Comparison of ENCODE assay signal across 29 cellular contexts in the genomic region with DNA sequence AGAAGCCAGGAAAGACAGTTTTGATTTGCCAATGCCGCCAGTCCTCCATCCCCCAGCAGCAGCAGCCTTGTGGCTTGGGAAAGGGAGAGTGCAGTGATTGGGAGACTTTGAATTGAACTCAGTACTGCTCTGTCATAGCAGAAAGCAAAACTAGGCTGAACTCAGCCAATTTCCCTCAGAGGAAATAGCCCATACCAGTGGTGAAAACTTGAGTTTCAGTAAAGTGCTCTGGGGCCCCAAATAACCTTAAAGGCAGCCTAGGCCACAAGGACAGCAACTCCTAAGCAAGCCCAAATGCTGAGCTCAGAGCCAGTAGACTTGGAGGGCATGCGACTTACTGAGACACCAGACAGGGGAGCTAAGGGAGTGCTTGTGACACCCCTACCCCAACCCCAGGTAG. TPM values are rescaled to one million over a fixed set of nuclear protein-coding genes. Genes with fewer than 3 reads are reported as not detected.
DNase-seq lines count a peak whose midpoint lies in the region; ATAC-seq, FAIRE-seq and TF ChIP-seq lines count a peak whose summit lies in the region.
"Had no signal": no experiment of that assay in that cellular context is flagged by ENCODE, and none has a peak within 500 bp of the region (broad histone marks: within the 10 kb centered on the region; RNA-seq: fewer than 3 reads in every experiment).

No MANE protein-coding gene starts in this region.

- no peak for TF ChIP-seq EP300 in GM12878 (IDR thresholded peaks at IDR 0.05; ENCODE audit: borderline replicate concordance in 1 of 2, control insufficient read depth in 1 of 2, low read depth in 2 of 2, low read length in 2 of 2)

- DNase-seq in GM12878 (ENCODE audit: low read depth, low spot score) (no peak), globus pallidus (ENCODE audit: low spot score) (no peak), A172 (ENCODE audit: low spot score) (no peak), NCI-H2227 (lab: John Stamatoyannopoulos, UW; ENCODE audit: unreplicated experiment) (no peak), pancreas (no peak)
- DNase-seq: activated CD4-positive, CD25-positive, alpha-beta regulatory T cell treated with anti-CD3 and anti-CD28 coated beads, Interleukin-2, amount 50 U/mL, for 72 hours; activated CD8-positive, alpha-beta memory T cell treated with anti-CD3 and anti-CD28 coated beads for 24 hours; activated naive CD4-positive, alpha-beta T cell treated with anti-CD3 and anti-CD28 coated beads, Interleukin-2, amount 50 U/mL, for 16 hours; activated T-cell treated with anti-CD3 and anti-CD28 coated beads, Interleukin-2, amount 50 U/mL, for 4 hours; CD4-positive, alpha-beta T cell; erythroblast; GDM1; hypothalamus; lower lobe of right lung; NCI-H1417 treated with DMSO at 0.1 percent for 48 hours; NCI-H526; stimulated activated CD4-positive, alpha-beta T cell treated with anti-CD3 and anti-CD28 coated beads, Interleukin-4, amount 100 ng/mL, for 24 hours; T1000; upper lobe of right lung had no signal

- CTCF ChIA-PET in GM12878 (lab: Yijun Ruan, JAX), result no interaction called here

- WGBS in GM12878 (ENCODE audit: insufficient coverage, insufficient replicate concordance, low lambda C conversion rate, missing lambda C conversion rate), result 34% methylated on average over 2 of the region's 2 CpGs
- WGBS in pancreas, 2 donors, result 90 to 97% methylated on average over 2 of the region's 2 CpGs

- TF ChIP-seq CTCF in GM12878 (IDR thresholded peaks at IDR 0.05 in 2 of 3, conservative IDR thresholded peaks at IDR 0.05 in 1 of 3; ENCODE audit: control insufficient read depth in 2 of 3, extremely low read depth in 1 of 3, insufficient read depth in 1 of 3, low read depth in 3 of 3, low read length in 3 of 3) (no peak), pancreas (IDR thresholded peaks at IDR 0.05) (no peak)

- H3K36me3 ChIP-seq in GM12878 (ENCODE audit: control insufficient read depth in 2 of 2, insufficient read depth in 2 of 2, low read length in 1 of 2) (no peaks in the 10 kb centered on the region), pancreas (no peaks in the 10 kb centered on the region)
- H3K36me3 ChIP-seq: ascending aorta, HAP-1, lower lobe of right lung, neutrophil, upper lobe of right lung had no signal

- intact Hi-C loops in GM12878 (cut with micrococcal nuclease; ENCODE audit: unreplicated experiment) (no loop called here), pancreas (cut with DNase I) (no loop called here)

- in situ Hi-C loops in GM12878 (cut with MboI), result no loop called here

- H3K9me3 ChIP-seq in GM12878 (replicated peaks; ENCODE audit: control insufficient read depth, insufficient read depth, low read length) (peaks cover 6% of the 10 kb centered on the region; the same call in 2 of the 3 replicates), pancreas (no peaks in the 10 kb centered on the region)
- H3K9me3 ChIP-seq: ascending aorta, lower lobe of right lung, neutrophil, upper lobe of right lung had no signal

- H3K4me1 ChIP-seq in GM12878 (ENCODE audit: control insufficient read depth, insufficient read depth, low read length) (peaks cover 3% of the 10 kb centered on the region; the same call in 1 of the 2 replicates), pancreas (no peaks in the 10 kb centered on the region)
- H3K4me1 ChIP-seq: ascending aorta had no signal

- no peak overlapping the region for H3K9ac ChIP-seq in GM12878 (ENCODE audit: control insufficient read depth, insufficient read depth, low read length)

- SMC1A ChIA-PET in GM12878 (lab: Charles Lee; ENCODE audit: uncharacterized antibody, unreplicated experiment), result no interaction called here

- BruUV-seq in GM12878 (replicated peaks; lab: Mats Ljungman, UMichigan), result no TSS peak

- H3K4me2 ChIP-seq in GM12878 (ENCODE audit: control insufficient read depth, insufficient read depth), result no peak overlapping the region
- H3K4me2 ChIP-seq: smooth muscle cell had no signal

- H3K27me3 ChIP-seq in GM12878 (replicated peaks in 1 of 2; ENCODE audit: control insufficient read depth in 2 of 2, insufficient read depth in 2 of 2, low read length in 1 of 2) (peaks cover 14 to 16% of the 10 kb centered on the region in 2 experiments), pancreas (no peaks in the 10 kb centered on the region)

- TF ChIP-seq RAD21 in GM12878 (IDR thresholded peaks at IDR 0.05; ENCODE audit: insufficient read depth, low read depth, low read length), result no peak

- TF ChIP-seq POLR2A in GM12878 (IDR thresholded peaks at IDR 0.05; ENCODE audit: low read depth, low read length), result no peak

- RAD21 ChIA-PET in GM12878 (lab: Charles Lee; ENCODE audit: unreplicated experiment), result no interaction called here

- H3K4me3 ChIP-seq in GM12878, result no peak overlapping the region
- no peak overlapping the region for H3K4me3 ChIP-seq in pancreas
- H3K4me3 ChIP-seq: ascending aorta, HAP-1, lower lobe of right lung, smooth muscle cell, upper lobe of right lung had no signal

- H3K27ac ChIP-seq in GM12878 (ENCODE audit: control insufficient read depth, insufficient read depth) (no peak overlapping the region), pancreas (no peak overlapping the region)
- H3K27ac ChIP-seq: ascending aorta, lower lobe of right lung, neutrophil, upper lobe of right lung had no signal

- H3K79me2 ChIP-seq in GM12878 (ENCODE audit: control insufficient read depth, insufficient read depth, low read length), result no peaks in the 10 kb centered on the region

- no peaks in the 10 kb centered on the region for H4K20me1 ChIP-seq in GM12878 (ENCODE audit: control insufficient read depth, insufficient read depth)

- ATAC-seq in GM18870 (IDR thresholded peaks at IDR 0.05; ENCODE audit: unreplicated experiment), result peak; percentile 80
- peak; percentile 68 for ATAC-seq in GM21717 (IDR thresholded peaks at IDR 0.05; ENCODE audit: unreplicated experiment)
- ATAC-seq in HG03039 (IDR thresholded peaks at IDR 0.05; ENCODE audit: unreplicated experiment), result peak; percentile 60
- no peak; the same call in 2 of the 3 replicates for ATAC-seq in GM12878
- no peak for ATAC-seq in pancreas
- ATAC-seq: activated T-cell treated with anti-CD3 and anti-CD28 coated beads, Interleukin-2, amount 50 U/mL, for 4 hours; lower lobe of right lung; upper lobe of right lung had no signal

- FAIRE-seq in GM12878 (lab: Jason Lieb, UNC) (peak; percentile 13), pancreas (lab: Jason Lieb, UNC) (no peak)
- FAIRE-seq: frontal cortex, GM12892, islet of Langerhans had no signal

- POLR2A ChIA-PET in GM12878 (lab: Charles Lee), result no interaction called here

- no peak overlapping the region for H2AFZ ChIP-seq in GM12878 (ENCODE audit: control insufficient read depth, low read depth, low read length)

TF ChIP-seq in GM12878, 131 proteins besides CTCF, POLR2A, EP300 and RAD21 (continues in another document):
- no peak for TF ChIP-seq SMARCA5 (IDR thresholded peaks at IDR 0.05)
- no peak for TF ChIP-seq BCL3 (IDR thresholded peaks at IDR 0.05; ENCODE audit: borderline replicate concordance, insufficient read depth, low read depth, low read length, poor library complexity, severe bottlenecking)
- TF ChIP-seq MTA2 (IDR thresholded peaks at IDR 0.05; ENCODE audit: low read depth), result no peak
- TF ChIP-seq PAX5 (IDR thresholded peaks at IDR 0.05; ENCODE audit: borderline replicate concordance, low read depth, low read length), result no peak
- TF ChIP-seq, protein P1, sequence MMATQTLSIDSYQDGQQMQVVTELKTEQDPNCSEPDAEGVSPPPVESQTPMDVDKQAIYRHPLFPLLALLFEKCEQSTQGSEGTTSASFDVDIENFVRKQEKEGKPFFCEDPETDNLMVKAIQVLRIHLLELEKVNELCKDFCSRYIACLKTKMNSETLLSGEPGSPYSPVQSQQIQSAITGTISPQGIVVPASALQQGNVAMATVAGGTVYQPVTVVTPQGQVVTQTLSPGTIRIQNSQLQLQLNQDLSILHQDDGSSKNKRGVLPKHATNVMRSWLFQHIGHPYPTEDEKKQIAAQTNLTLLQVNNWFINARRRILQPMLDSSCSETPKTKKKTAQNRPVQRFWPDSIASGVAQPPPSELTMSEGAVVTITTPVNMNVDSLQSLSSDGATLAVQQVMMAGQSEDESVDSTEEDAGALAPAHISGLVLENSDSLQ (IDR thresholded peaks at IDR 0.05), result no peak
- no peak for TF ChIP-seq GABPA (IDR thresholded peaks at IDR 0.05; ENCODE audit: low read depth)

RNA-seq across cellular contexts. Expression of gene PROM1, which starts 2.0 kb away (rescaled TPM):
- total RNA-seq in GM12878 (2013; cell fraction: nucleolus; rRNA removed), result 0.56 and 0.71 TPM in 2 replicates
- not detected in 2 replicates for total RNA-seq in GM12878 (2014; rRNA removed)
- not detected in 2 replicates for total RNA-seq in GM12878 (2014; rRNA removed; fragmentation: Illumina TruSeq; extraction: Trizol)
- total RNA-seq in GM12878 (2021), result 0.08 TPM in 1 of 2 replicates, not detected in the other
- not detected for polyA plus RNA-seq in GM12878 (2011; ENCODE audit: low read depth)
- 0.12 TPM in 1 of 2 replicates, not detected in the other for polyA plus RNA-seq in GM12878 (2011; rRNA removed)
- polyA plus RNA-seq in GM12878 (2011; cell fraction: cytosol; rRNA removed), result not detected in 2 replicates
- 0.31 TPM in 1 of 2 replicates, not detected in the other for polyA plus RNA-seq in GM12878 (2011; cell fraction: nucleus; rRNA removed)
- polyA plus RNA-seq in GM12878 (2012), result not detected in 2 replicates
- not detected in 2 replicates for polyA plus RNA-seq in GM12878 (2014; fragmentation: Illumina TruSeq; extraction: Trizol)
- polyA plus RNA-seq in GM12878 (2014; fragmentation: Nextera tagmentation; extraction: Ambion mirVana), result under 1 TPM in 1 of 2 experiments, not detected in 1; 0.31 TPM
- 0.18 TPM in 1 of 2 replicates, not detected in the other for polyA plus RNA-seq in GM12878 (2014; rRNA removed)
- not detected for polyA plus RNA-seq in GM12878 (2016; fragmentation: Nextera tagmentation; extraction: Ambion mirVana)
- not detected in 2 replicates for polyA minus RNA-seq in GM12878 (2011; rRNA and poly(A)+ RNA removed)
- polyA minus RNA-seq in GM12878 (2011; cell fraction: cytosol; rRNA and poly(A)+ RNA removed), result not detected in 2 replicates
- not detected in 2 replicates for polyA minus RNA-seq in GM12878 (2011; cell fraction: nucleus; rRNA and poly(A)+ RNA removed)
- total RNA-seq in A172 (2014; rRNA removed; shearing (Covaris generic)), result 0.02 TPM in 1 of 2 replicates, not detected in the other
- 10 to 100 TPM; 20.4 to 51.6 (median 22.2) TPM for total RNA-seq in pancreas
- polyA plus RNA-seq in pancreas, result 10 to 100 TPM; 19.7 to 31.3 TPM
- total RNA-seq: CD4-positive, alpha-beta T cell had no signal

Comparison
In these comparisons a context has a peak if more than half of its experiments do, and no peak if none do; other contexts are left out.
1. ATAC-seq: peak in GM18870 (single experiment), GM21717 (single experiment) and HG03039 (single experiment); none in GM12878 (single experiment) and pancreas (0 of 4).
2. RNA of gene PROM1, which starts 2.0 kb away (total RNA-seq): 20.4 to 51.6 TPM in pancreas; 0.02 TPM in A172 and 0.08 to 0.71 TPM in GM12878; every median in the first group is over 10 times any median in the second.